19 cellular contexts compared by ENCODE assay signal in genomic region chr2:152348388-152348787, GRCh38. TPM values are rescaled to one million over a fixed set of nuclear protein-coding genes. Genes with fewer than 3 reads are reported as not detected.
A peak's percentile ranks its signal among the peaks of the same experiment; 100 is the strongest.
DNase-seq lines count a peak whose midpoint lies in the region; ATAC-seq, FAIRE-seq and TF ChIP-seq lines count a peak whose summit lies in the region.
"Had no signal": no experiment of that assay in that cellular context is flagged by ENCODE, and none has a peak within 500 bp of the region (broad histone marks: within the 10 kb centered on the region; RNA-seq: fewer than 3 reads in every experiment).

No MANE protein-coding gene starts in this region.

- CTCF ChIA-PET in A549 (lab: Yijun Ruan, JAX) (interaction anchor here (1.1 kb wide), 1 partner anchor 20 kb away, joined by 3 read pairs; no protein-coding TSS in a partner anchor), Panc1 (lab: Charles Lee) (no interaction called here)

- H3K4me2 ChIP-seq in A549, result 0 out of 3 replicates have a peak overlapping the region, but pooled peaks have one; percentile 19
- H3K4me2 ChIP-seq in neural progenitor cell, result no peak overlapping the region
- H3K4me2 ChIP-seq: BLaER1 had no signal

- H2AFZ ChIP-seq in neural progenitor cell (replicated peaks), result no peak overlapping the region

- in situ Hi-C loops in Panc1 (cut with HindIII; ENCODE audit: low pct_unique_long_range_greater_than_20kb, low sequenced_read_pairs), result no loop called here

- TF ChIP-seq CTCF in A549 (IDR thresholded peaks at IDR 0.05), result no peak
- TF ChIP-seq CTCF in Panc1 (IDR thresholded peaks at IDR 0.05), result no peak
- no peak for TF ChIP-seq CTCF in epithelial cell of proximal tubule (conservative IDR thresholded peaks at IDR 0.05; ENCODE audit: low read depth, low read length)
- TF ChIP-seq CTCF in neural progenitor cell (IDR thresholded peaks at IDR 0.05), result no peak

- no peak overlapping the region for H3K4me3 Mint-ChIP-seq in neural progenitor cell
- H3K4me3 Mint-ChIP-seq: activated naive CD8-positive, alpha-beta T cell treated with anti-CD3 and anti-CD28 coated beads for 36 hours had no signal

- H3K4me3 ChIP-seq in A549 (no peak overlapping the region), Panc1 (ENCODE audit: low read depth in 2 of 2, low read length in 2 of 2) (no peak overlapping the region), epithelial cell of proximal tubule (ENCODE audit: low read depth, low read length) (no peak overlapping the region), neural progenitor cell (no peak overlapping the region), right cardiac atrium (ENCODE audit: low read length) (no peak overlapping the region)
- H3K4me3 ChIP-seq: BLaER1 had no signal

- no peak overlapping the region for H3K27ac Mint-ChIP-seq in neural progenitor cell
- H3K27ac Mint-ChIP-seq: activated naive CD8-positive, alpha-beta T cell treated with anti-CD3 and anti-CD28 coated beads for 36 hours had no signal

- TF ChIP-seq RAD21 in A549 (conservative IDR thresholded peaks at IDR 0.05 in 1 of 2, IDR thresholded peaks at IDR 0.05 in 1 of 2), result no peak

- H3K27ac ChIP-seq in A549 (peak overlapping the region in 1 of 2 experiments; percentile 3; a peak in 1 of 6 replicates), Panc1 (ENCODE audit: low read length) (no peak overlapping the region), neural progenitor cell (peak overlapping the region; percentile 50), right cardiac atrium (ENCODE audit: low read length) (no peak overlapping the region)
- H3K27ac ChIP-seq: BLaER1, neutrophil had no signal

- H3K4me1 Mint-ChIP-seq in neural progenitor cell, result peaks cover 12% of the 10 kb centered on the region
- H3K4me1 Mint-ChIP-seq: activated naive CD8-positive, alpha-beta T cell treated with anti-CD3 and anti-CD28 coated beads for 36 hours had no signal

- WGBS in A549 (ENCODE audit: missing lambda C conversion rate), result 41% methylated on average over 3 of the region's 3 CpGs
- 57% methylated on average over 3 of the region's 3 CpGs for WGBS in right cardiac atrium

- intact Hi-C loops in Panc1 (cut with micrococcal nuclease; ENCODE audit: unreplicated experiment), result no loop called here
- intact Hi-C loops in right cardiac atrium (cut with DNase I), result no loop called here

- no peak for TF ChIP-seq POLR2A in A549 (IDR thresholded peaks at IDR 0.05; ENCODE audit: low read length)

- no TSS peak for BruUV-seq in Panc1 (replicated peaks; lab: Mats Ljungman, UMichigan)

- H3K36me3 Mint-ChIP-seq in neural progenitor cell, result peaks cover 29% of the 10 kb centered on the region
- H3K36me3 Mint-ChIP-seq: activated naive CD8-positive, alpha-beta T cell treated with anti-CD3 and anti-CD28 coated beads for 36 hours had no signal

- H3K79me2 ChIP-seq in neural progenitor cell (ENCODE audit: low read depth), result peaks cover 96% of the 10 kb centered on the region

- TF ChIP-seq EP300 in A549 (IDR thresholded peaks at IDR 0.05), result no peak

- no peaks in the 10 kb centered on the region for H3K27me3 ChIP-seq in Panc1 (ENCODE audit: control insufficient read depth, insufficient read depth, low read length)
- no peaks in the 10 kb centered on the region for H3K27me3 ChIP-seq in neural progenitor cell
- no peaks in the 10 kb centered on the region for H3K27me3 ChIP-seq in right cardiac atrium (ENCODE audit: control insufficient read depth, insufficient read depth)
- H3K27me3 ChIP-seq: BLaER1, neutrophil had no signal

- no peaks in the 10 kb centered on the region for H3K9me3 ChIP-seq in A549
- H3K9me3 ChIP-seq in Panc1 (ENCODE audit: control insufficient read depth, insufficient read depth, low read depth, low read length), result no peaks in the 10 kb centered on the region
- no peaks in the 10 kb centered on the region for H3K9me3 ChIP-seq in neural progenitor cell (ENCODE audit: low read depth)
- H3K9me3 ChIP-seq in right cardiac atrium (ENCODE audit: control insufficient read depth, low read length), result no peaks in the 10 kb centered on the region
- H3K9me3 ChIP-seq: neutrophil had no signal

- ATAC-seq in A549, result peak; percentile 67 to 81
- ATAC-seq in Panc1, result peak; percentile 63; the same call in 1 of the 2 replicates
- no peak for ATAC-seq in right cardiac atrium
- ATAC-seq: esophagus mucosa, left ventricle myocardium superior had no signal

- POLR2A ChIA-PET in A549 (lab: Yijun Ruan, JAX) (no interaction called here), Panc1 (lab: Charles Lee) (no interaction called here)

- no peak overlapping the region for H3K9ac ChIP-seq in neural progenitor cell
- H3K9ac ChIP-seq: BLaER1 had no signal

- peaks cover 24% of the 10 kb centered on the region for H3K4me1 ChIP-seq in A549
- no peaks in the 10 kb centered on the region; the same call in none of the 2 replicates for H3K4me1 ChIP-seq in Panc1 (ENCODE audit: control insufficient read depth, insufficient read depth, low read length)
- peaks cover 23% of the 10 kb centered on the region for H3K4me1 ChIP-seq in neural progenitor cell
- peaks cover 3% of the 10 kb centered on the region for H3K4me1 ChIP-seq in right cardiac atrium (ENCODE audit: control insufficient read depth, insufficient read depth, low read length)

- H3K36me3 ChIP-seq in Panc1 (ENCODE audit: control insufficient read depth, insufficient read depth, low read length) (no peaks in the 10 kb centered on the region; the same call in 1 of the 2 replicates), neural progenitor cell (no peaks in the 10 kb centered on the region)
- H3K36me3 ChIP-seq: neutrophil had no signal

- DNase-seq in A549 (ENCODE audit: low read depth in 1 of 2, low spot score in 1 of 2) (peak; percentile 27 to 28), Panc1 (ENCODE audit: low read depth, low spot score) (no peak), epithelial cell of proximal tubule (ENCODE audit: low read depth) (peak; percentile 63), neural progenitor cell (ENCODE audit: low spot score) (no peak), NCI-H82 (lab: John Stamatoyannopoulos, UW) (no peak), NCI-H2081 treated with DMSO at 0.1 percent for 48 hours (lab: John Stamatoyannopoulos, UW) (no peak), right cardiac atrium (no peak), mucosa of gallbladder (ENCODE audit: low spot score) (no peak)
- DNase-seq: activated naive CD8-positive, alpha-beta T cell treated with anti-CD3 and anti-CD28 coated beads for 36 hours; glutamatergic neuron; left ventricle myocardium superior; NCI-H774; retina; Right ventricle myocardium superior had no signal

- peaks cover 85% of the 10 kb centered on the region for H4K20me1 ChIP-seq in neural progenitor cell (ENCODE audit: low read depth)

- peaks cover 5% of the 10 kb centered on the region for H3K9me3 Mint-ChIP-seq in neural progenitor cell
- H3K9me3 Mint-ChIP-seq: activated naive CD8-positive, alpha-beta T cell treated with anti-CD3 and anti-CD28 coated beads for 36 hours had no signal

- peaks cover 7% of the 10 kb centered on the region for H3F3A ChIP-seq in neural progenitor cell (ENCODE audit: low read depth)

- FAIRE-seq in A549 (lab: Jason Lieb, UNC), result no peak
- FAIRE-seq: D721Med, TTC549 had no signal

- no peaks in the 10 kb centered on the region for H3K27me3 Mint-ChIP-seq in neural progenitor cell (ENCODE audit: insufficient read depth, low read depth)

TF ChIP-seq in A549, 52 proteins besides CTCF, POLR2A, EP300 and RAD21 (continues in another document):
- TF ChIP-seq CEBPB (IDR thresholded peaks at IDR 0.05) (peak in 1 of 2 experiments; percentile 39; a peak in 1 of 4 replicates), MYC (IDR thresholded peaks at IDR 0.05; ENCODE audit: borderline replicate concordance, low read length) (no peak), RNF2 (IDR thresholded peaks at IDR 0.05; ENCODE audit: borderline replicate concordance, low read depth) (no peak), HOXB13 (CRISPR knock-in tag; IDR thresholded peaks at IDR 0.05; ENCODE audit: low read depth) (no peak), FOSB (CRISPR knock-in tag; IDR thresholded peaks at IDR 0.05) (no peak), ZNF302 (CRISPR knock-in tag; IDR thresholded peaks at IDR 0.05) (no peak), FOSL2 (IDR thresholded peaks at IDR 0.05) (no peak), FOSL2 (CRISPR knock-in tag; IDR thresholded peaks at IDR 0.05) (peak; percentile 32; the same call in 1 of the 2 replicates), USF2 (IDR thresholded peaks at IDR 0.05) (no peak), HEYL (CRISPR knock-in tag; IDR thresholded peaks at IDR 0.05) (no peak), HOXA7 (CRISPR knock-in tag; IDR thresholded peaks at IDR 0.05) (no peak), MAZ (IDR thresholded peaks at IDR 0.05; ENCODE audit: borderline replicate concordance, low read depth, low read length) (no peak)

RNA-seq across cellular contexts. Expression of gene FMNL2, which starts 13.4 kb away (rescaled TPM):
- polyA plus RNA-seq in A549 (2011; rRNA removed), result 33.9 and 36.5 TPM in 2 replicates
- polyA plus RNA-seq in A549 (2012; cell fraction: cytosol; rRNA removed), result 8.9 and 10.5 TPM in 2 replicates
- polyA plus RNA-seq in A549 (2012; cell fraction: nucleus; rRNA removed), result 7.2 and 11.8 TPM in 2 replicates
- 23.0 to 27.9 TPM (median 24.6 TPM) in 3 replicates for polyA plus RNA-seq in A549 (2017; fragmentation: RNase III; extraction: RNeasy Plus Mini Kit Qiagen cat#74134 plus additional on column Dnase treatment)
- 9.3 and 11.1 TPM in 2 replicates for polyA minus RNA-seq in A549 (2011; rRNA and poly(A)+ RNA removed)
- total RNA-seq in Panc1 (2021; ENCODE audit: unreplicated experiment), result 33.6 TPM
- 17.2 TPM for polyA plus RNA-seq in Panc1 (2012; ENCODE audit: insufficient read length)
- total RNA-seq in epithelial cell of proximal tubule, result 25.6 and 29.7 TPM in 2 replicates
- 64.8 and 99.7 TPM in 2 replicates for total RNA-seq in neural progenitor cell (ENCODE audit: low replicate concordance)
- 10 to 100 TPM in 2 of 4 donors, 1 to 10 TPM in 2; 7.2 to 10.8 (median 9.9) TPM for total RNA-seq in right cardiac atrium
- polyA plus RNA-seq in right cardiac atrium, result 7.9 TPM
- total RNA-seq in mucosa of gallbladder, result 24.7 TPM

Comparison
In these comparisons a context has a peak if more than half of its experiments do, and no peak if none do; other contexts are left out.
1. ATAC-seq: peak in A549 (2 of 2) and Panc1 (single experiment); none in right cardiac atrium (0 of 2).
2. DNase-seq: peak in A549 (2 of 2) and epithelial cell of proximal tubule (single experiment); none in Panc1 (single experiment), neural progenitor cell (single experiment), NCI-H82 (single experiment), NCI-H2081 treated with DMSO at 0.1 percent for 48 hours (single experiment), right cardiac atrium (0 of 3) and mucosa of gallbladder (single experiment).